ENCODE assay signal across 21 cellular contexts in the genomic region with DNA sequence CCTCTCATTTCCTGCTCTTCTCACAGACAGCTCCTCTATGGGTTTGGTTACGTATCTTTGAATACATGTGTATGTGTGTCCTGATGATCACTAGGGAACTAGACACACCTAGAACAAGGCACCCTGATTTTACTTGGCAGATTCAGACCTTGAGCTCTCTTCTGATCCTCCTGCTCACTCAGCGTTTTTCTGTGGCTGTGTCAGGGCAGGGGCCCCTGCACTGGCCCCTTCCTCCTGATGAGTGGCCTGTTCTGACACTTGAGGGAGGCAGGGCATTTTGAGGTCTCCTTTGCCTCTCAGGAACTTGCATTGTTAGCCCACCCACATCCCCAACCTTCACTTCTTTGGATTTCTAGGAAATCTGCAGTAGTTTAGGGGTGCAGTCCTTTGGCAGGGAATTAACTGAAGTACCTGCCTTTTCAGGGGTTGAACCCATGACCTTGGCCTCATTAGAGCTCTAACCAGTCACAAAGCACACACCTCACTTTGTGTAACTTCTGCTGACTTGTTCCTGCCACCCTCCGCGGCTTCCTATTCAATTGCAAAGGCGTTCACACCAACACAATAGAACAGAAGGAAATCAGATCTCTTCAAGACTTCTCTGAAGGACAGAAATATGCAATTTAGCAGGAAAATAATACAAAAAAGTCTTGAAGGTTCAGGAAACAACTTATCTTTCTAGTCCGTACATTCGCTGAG. TPM values are rescaled to one million over a fixed set of nuclear protein-coding genes. Genes with fewer than 3 reads are reported as not detected.
A peak's percentile ranks its signal among the peaks of the same experiment; 100 is the strongest.
DNase-seq lines count a peak whose midpoint lies in the region; ATAC-seq and TF ChIP-seq lines count a peak whose summit lies in the region.
"Had no signal": no experiment of that assay in that cellular context is flagged by ENCODE, and none has a peak within 500 bp of the region (broad histone marks: within the 10 kb centered on the region; RNA-seq: fewer than 3 reads in every experiment).

No MANE protein-coding gene starts in this region.

- H3K9ac ChIP-seq in BLaER1 (no peak overlapping the region), liver (ENCODE audit: low read depth in 1 of 2, low read length in 2 of 2) (no peak overlapping the region), PC-3 (ENCODE audit: low read length) (no peak overlapping the region)

- H3K36me3 Mint-ChIP-seq in chondrocyte (ENCODE audit: low read depth) = peaks cover 2% of the 10 kb centered on the region

- H3K4me3 Mint-ChIP-seq in chondrocyte (ENCODE audit: unreplicated experiment) = no peak overlapping the region
- H3K4me3 Mint-ChIP-seq: activated B cell treated with CpG ODN at 0.5 μM for 24 hours; activated T-helper 17 cell treated with anti-CD3 and anti-CD28 coated beads, Interleukin-2, amount 50 U/mL, for 72 hours had no signal

- in situ Hi-C loops in G401 (cut with HindIII; ENCODE audit: low sequenced_read_pairs) = no loop called here

- no peaks in the 10 kb centered on the region for H3K9me3 Mint-ChIP-seq in chondrocyte (ENCODE audit: low read depth)
- H3K9me3 Mint-ChIP-seq: activated B cell treated with CpG ODN at 0.5 μM for 24 hours; activated T-helper 17 cell treated with anti-CD3 and anti-CD28 coated beads, Interleukin-2, amount 50 U/mL, for 72 hours had no signal

- TF ChIP-seq RAD21 in liver (IDR thresholded peaks at IDR 0.05) = no peak

- no peaks in the 10 kb centered on the region for H3K27me3 Mint-ChIP-seq in chondrocyte (ENCODE audit: low read depth)
- H3K27me3 Mint-ChIP-seq: activated B cell treated with CpG ODN at 0.5 μM for 24 hours; activated T-helper 17 cell treated with anti-CD3 and anti-CD28 coated beads, Interleukin-2, amount 50 U/mL, for 72 hours had no signal

- CTCF ChIA-PET in HEK293 (lab: Yijun Ruan, JAX) = interaction anchor here (0.6 to 2.0 kb wide), 2 partner anchors 77 to 1321 kb away, joined by 3 to 6 read pairs; no protein-coding TSS in a partner anchor
- CTCF ChIA-PET in PC-3 (lab: Charles Lee) = no interaction called here

- peaks cover 17% of the 10 kb centered on the region; the same call in 1 of the 2 replicates for H3K36me3 ChIP-seq in BLaER1
- no peaks in the 10 kb centered on the region for H3K36me3 ChIP-seq in HEK293 (ENCODE audit: control insufficient read depth in 2 of 2, insufficient read depth in 1 of 2, low read length in 2 of 2)
- H3K36me3 ChIP-seq in liver (ENCODE audit: control insufficient read depth in 4 of 4, insufficient read depth in 3 of 4, low read depth in 1 of 4, low read length in 3 of 4) = no peaks in the 10 kb centered on the region
- H3K36me3 ChIP-seq in PC-3 (ENCODE audit: low read depth, low read length) = peaks cover 8% of the 10 kb centered on the region; the same call in 1 of the 2 replicates
- H3K36me3 ChIP-seq: cardiac muscle cell, left lung, sigmoid colon had no signal

- TF ChIP-seq CTCF in HEK293 (tag by site-specific recombination; IDR thresholded peaks at IDR 0.05) = no peak
- no peak for TF ChIP-seq CTCF in chondrocyte (IDR thresholded peaks at IDR 0.05)
- TF ChIP-seq CTCF in liver (IDR thresholded peaks at IDR 0.05; ENCODE audit: low read depth, low read length, missing input control) = no peak
- no peak for TF ChIP-seq CTCF in PC-3 (conservative IDR thresholded peaks at IDR 0.05; ENCODE audit: low read depth, low read length)

- H3K4me1 ChIP-seq in BLaER1 = peaks cover 31% of the 10 kb centered on the region
- peaks cover 16% of the 10 kb centered on the region for H3K4me1 ChIP-seq in HEK293 (ENCODE audit: control insufficient read depth, insufficient read depth, low read length)
- peaks cover 0 to 9% (median 2%) of the 10 kb centered on the region in 4 donors for H3K4me1 ChIP-seq in liver (ENCODE audit: control insufficient read depth in 4 of 4, insufficient read depth in 4 of 4, low read length in 3 of 4)
- 0 out of 2 replicates have a peak, but pooled peaks cover 4% of the 10 kb centered on the region for H3K4me1 ChIP-seq in PC-3 (ENCODE audit: insufficient read depth, low read length)
- H3K4me1 ChIP-seq: sigmoid colon had no signal

- H3K4me1 Mint-ChIP-seq in chondrocyte (ENCODE audit: low read depth) = peaks cover 35% of the 10 kb centered on the region
- H3K4me1 Mint-ChIP-seq: activated B cell treated with CpG ODN at 0.5 μM for 24 hours had no signal

- BruUV-seq in PC-3 (replicated peaks; lab: Mats Ljungman, UMichigan) = no TSS peak

- no peak for DNase-seq in chondrocyte (ENCODE audit: low spot score)
- no peak for DNase-seq in G401 (ENCODE audit: low spot score)
- no peak for DNase-seq in PC-3
- DNase-seq in NCI-H2029 treated with DMSO at 0.1 percent for 48 hours (lab: John Stamatoyannopoulos, UW) = no peak
- DNase-seq: activated B cell treated with CpG ODN at 0.5 μM for 24 hours; COR-L47; KG1; left lung; NCI-H1092; NCI-H226; sigmoid colon; stimulated activated CD4-positive, alpha-beta T cell treated with anti-CD3 and anti-CD28 coated beads, Interleukin-2, amount 100 ng/mL, for 24 hours; T-helper 1 cell had no signal

- POLR2A ChIA-PET in HEK293 (lab: Yijun Ruan, JAX) (no interaction called here), PC-3 (lab: Charles Lee; ENCODE audit: unreplicated experiment) (no interaction called here)

- no peak overlapping the region for H3K27ac ChIP-seq in BLaER1
- H3K27ac ChIP-seq in HEK293 (ENCODE audit: extremely low read depth, low read depth, low read length) = no peak overlapping the region
- no peak overlapping the region for H3K27ac ChIP-seq in liver (ENCODE audit: low read depth in 1 of 2, low read length in 2 of 2)
- H3K27ac ChIP-seq in PC-3 (ENCODE audit: low read length) = no peak overlapping the region
- H3K27ac ChIP-seq: cardiac muscle cell, left lung, RWPE1, sigmoid colon had no signal

- peak overlapping the region; percentile 90 for H3K27ac Mint-ChIP-seq in chondrocyte (ENCODE audit: unreplicated experiment)
- H3K27ac Mint-ChIP-seq: activated B cell treated with CpG ODN at 0.5 μM for 24 hours had no signal

- H3K9me3 ChIP-seq in BLaER1 (peaks cover 15% of the 10 kb centered on the region), HEK293 (ENCODE audit: control insufficient read depth, insufficient read depth, low read depth, low read length) (no peaks in the 10 kb centered on the region), liver (ENCODE audit: control insufficient read depth in 4 of 4, low read length in 3 of 4) (no peaks in the 10 kb centered on the region), PC-3 (ENCODE audit: low read length) (no peaks in the 10 kb centered on the region)
- H3K9me3 ChIP-seq: left lung, sigmoid colon had no signal

- no peak overlapping the region for H2AFZ ChIP-seq in PC-3 (ENCODE audit: low read length)

- ATAC-seq in GM19452 (IDR thresholded peaks at IDR 0.05; ENCODE audit: unreplicated experiment) (no peak), PC-3 (no peak)
- ATAC-seq: activated T-helper 17 cell treated with anti-CD3 and anti-CD28 coated beads, Interleukin-2, amount 50 U/mL, for 72 hours; GM12878; left lung had no signal

- intact Hi-C loops in PC-3 (cut with micrococcal nuclease) = no loop called here

- H3K9me2 ChIP-seq in PC-3 (replicated peaks; ENCODE audit: low read length) = no peaks in the 10 kb centered on the region

- peaks cover 82% of the 10 kb centered on the region for H3K79me2 ChIP-seq in PC-3 (ENCODE audit: low read length)

- peak overlapping the region; percentile 29; the same call in 1 of the 2 replicates for H3K4me2 ChIP-seq in BLaER1
- no peak overlapping the region for H3K4me2 ChIP-seq in PC-3 (ENCODE audit: low read length)

- H3F3A ChIP-seq in PC-3 (ENCODE audit: low read length, unreplicated experiment) = no peaks in the 10 kb centered on the region

- H3K27me3 ChIP-seq in BLaER1 (no peaks in the 10 kb centered on the region), liver (ENCODE audit: control insufficient read depth in 4 of 4, insufficient read depth in 4 of 4, low read length in 3 of 4) (no peaks in the 10 kb centered on the region), PC-3 (ENCODE audit: low read length) (no peaks in the 10 kb centered on the region)
- H3K27me3 ChIP-seq: cardiac muscle cell, left lung, sigmoid colon had no signal

- no peaks in the 10 kb centered on the region for H4K20me1 ChIP-seq in BLaER1
- H4K20me1 ChIP-seq in PC-3 (ENCODE audit: low read length) = 0 out of 2 replicates have a peak, but pooled peaks cover 2% of the 10 kb centered on the region

- WGBS in liver = 87% methylated on average over 7 of the region's 7 CpGs

- no peak overlapping the region for H3K4me3 ChIP-seq in BLaER1
- H3K4me3 ChIP-seq in HEK293 (ENCODE audit: low read depth, low read length) = no peak overlapping the region
- H3K4me3 ChIP-seq in liver (ENCODE audit: low read depth in 1 of 3, low read length in 3 of 3) = no peak overlapping the region
- no peak overlapping the region for H3K4me3 ChIP-seq in PC-3 (ENCODE audit: low read length)
- H3K4me3 ChIP-seq: cardiac muscle cell, GM12878, left lung, sigmoid colon had no signal

TF ChIP-seq in HEK293, 187 proteins besides CTCF, POLR2A, EP300 and RAD21 (continues in another document):
- no peak for TF ChIP-seq ZNF350 (tag by site-specific recombination; IDR thresholded peaks at IDR 0.05)

TF ChIP-seq in liver, 16 proteins besides CTCF, POLR2A, EP300 and RAD21:
- TF ChIP-seq EGR1 (IDR thresholded peaks at IDR 0.05; ENCODE audit: low read depth in 2 of 2) (no peak), NR2F2 (IDR thresholded peaks at IDR 0.05) (peak; percentile 26), SP1 (IDR thresholded peaks at IDR 0.05) (no peak), RXRA (IDR thresholded peaks at IDR 0.05) (no peak), HNF4G (IDR thresholded peaks at IDR 0.05) (no peak)
- TF ChIP-seq, protein P1, sequence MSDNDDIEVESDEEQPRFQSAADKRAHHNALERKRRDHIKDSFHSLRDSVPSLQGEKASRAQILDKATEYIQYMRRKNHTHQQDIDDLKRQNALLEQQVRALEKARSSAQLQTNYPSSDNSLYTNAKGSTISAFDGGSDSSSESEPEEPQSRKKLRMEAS (IDR thresholded peaks at IDR 0.05) = no peak
- TF ChIP-seq, protein P2, sequence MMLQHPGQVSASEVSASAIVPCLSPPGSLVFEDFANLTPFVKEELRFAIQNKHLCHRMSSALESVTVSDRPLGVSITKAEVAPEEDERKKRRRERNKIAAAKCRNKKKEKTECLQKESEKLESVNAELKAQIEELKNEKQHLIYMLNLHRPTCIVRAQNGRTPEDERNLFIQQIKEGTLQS (IDR thresholded peaks at IDR 0.05) = no peak

RNA-seq across cellular contexts. Expression of gene SMYD2, which starts 8.8 kb away (rescaled TPM):
- total RNA-seq in chondrocyte (35.5 to 50.3 TPM (median 45.4 TPM) in 3 replicates), liver (10 to 100 TPM; 11.9 to 20.2 TPM), PC-3 (2014; rRNA removed) (92.6 and 124 TPM in 2 replicates)
- 10 to 100 TPM; 14.6 to 19.7 TPM for polyA plus RNA-seq in liver
- 30.5 and 53.3 TPM in 2 replicates for total RNA-seq in G401 (2014; rRNA removed; shearing (Covaris generic))
